ENCODE assay signal across 8 cellular contexts in genomic region chr1:21935393-21935804, GRCh38. TPM values are rescaled to one million over a fixed set of nuclear protein-coding genes. Genes with fewer than 3 reads are reported as not detected.
DNase-seq lines count a peak whose midpoint lies in the region; ATAC-seq and TF ChIP-seq lines count a peak whose summit lies in the region.

No MANE protein-coding gene starts in this region.

- H3K36me3 ChIP-seq in GM23248 (ENCODE audit: low read depth), result no peaks in the 10 kb centered on the region
- H3K36me3 ChIP-seq in gastroesophageal sphincter, result no peaks in the 10 kb centered on the region
- peaks cover 4% of the 10 kb centered on the region for H3K36me3 ChIP-seq in skeletal muscle satellite cell (ENCODE audit: insufficient read depth, low read length)

- no peaks in the 10 kb centered on the region for H3K9me2 ChIP-seq in GM23248 (ENCODE audit: insufficient read depth)

- no peak overlapping the region for H3K27ac Mint-ChIP-seq in activated B cell treated with CpG ODN at 0.5 μM for 24 hours

- H3K4me3 Mint-ChIP-seq in activated B cell treated with CpG ODN at 0.5 μM for 24 hours, result peak overlapping the region; percentile 24

- H3K27ac ChIP-seq in GM23248 (peak overlapping the region; percentile 100), gastroesophageal sphincter (peak overlapping the region; percentile 86 to 98 (median 96))

- H3K4me1 Mint-ChIP-seq in activated B cell treated with CpG ODN at 0.5 μM for 24 hours, result peaks cover 7% of the 10 kb centered on the region

- in situ Hi-C loops in GM23248 (cut with MboI), result no loop called here

- H4K20me1 ChIP-seq in GM23248 (ENCODE audit: insufficient read depth), result no peaks in the 10 kb centered on the region

- no peak for ATAC-seq in activated B cell treated with CpG ODN at 0.5 μM for 24 hours (ENCODE audit: low read depth)
- no peak for ATAC-seq in gastroesophageal sphincter
- ATAC-seq in GM19324 (IDR thresholded peaks at IDR 0.05; ENCODE audit: low FRiP score, unreplicated experiment), result no peak

- peak in 1 of 2 donors; percentile 7 for TF ChIP-seq POLR2A in gastroesophageal sphincter (IDR thresholded peaks at IDR 0.05)

- peaks cover 1% of the 10 kb centered on the region for H3K36me3 Mint-ChIP-seq in activated B cell treated with CpG ODN at 0.5 μM for 24 hours (ENCODE audit: low read depth)

- DNase-seq in GM23248, result peak; percentile 79
- DNase-seq in activated B cell treated with CpG ODN at 0.5 μM for 24 hours, result no peak
- no peak for DNase-seq in SHP77 treated with DMSO at 0.1 percent for 48 hours (lab: John Stamatoyannopoulos, UW)
- no peak for DNase-seq in GM19238 (ENCODE audit: insufficient read length, low spot score)
- DNase-seq in SW 1271 (lab: John Stamatoyannopoulos, UW), result no peak

- peaks cover 24% of the 10 kb centered on the region for H3K27me3 Mint-ChIP-seq in activated B cell treated with CpG ODN at 0.5 μM for 24 hours

- CTCF ChIA-PET in activated B cell treated with CpG ODN at 0.5 μM for 24 hours (lab: Charles Lee), result no interaction called here

- H3K9me3 Mint-ChIP-seq in activated B cell treated with CpG ODN at 0.5 μM for 24 hours, result no peaks in the 10 kb centered on the region

- H3K4me2 ChIP-seq in GM23248 (ENCODE audit: unreplicated experiment), result peak overlapping the region; percentile 99
- peak overlapping the region; percentile 87 for H3K4me2 ChIP-seq in skeletal muscle satellite cell (ENCODE audit: low read length)

- no peak for TF ChIP-seq CTCF in activated B cell treated with CpG ODN at 0.5 μM for 24 hours (IDR thresholded peaks at IDR 0.05)
- no peak for TF ChIP-seq CTCF in gastroesophageal sphincter (IDR thresholded peaks at IDR 0.05)

- no peaks in the 10 kb centered on the region for H3K27me3 ChIP-seq in GM23248 (replicated peaks; ENCODE audit: insufficient read depth)
- H3K27me3 ChIP-seq in gastroesophageal sphincter, result no peaks in the 10 kb centered on the region
- H3K27me3 ChIP-seq in skeletal muscle satellite cell (ENCODE audit: control insufficient read depth, insufficient read depth, low read length), result no peaks in the 10 kb centered on the region

- POLR2A ChIA-PET in activated B cell treated with CpG ODN at 0.5 μM for 24 hours (lab: Charles Lee), result no interaction called here

- peak overlapping the region; percentile 89 for H3K4me3 ChIP-seq in GM23248
- peak overlapping the region; percentile 68 to 89 for H3K4me3 ChIP-seq in gastroesophageal sphincter
- H3K4me3 ChIP-seq in skeletal muscle satellite cell (ENCODE audit: low read length), result peak overlapping the region; percentile 93

- H3K9me3 ChIP-seq in GM23248 (ENCODE audit: low read depth), result no peaks in the 10 kb centered on the region
- no peaks in the 10 kb centered on the region for H3K9me3 ChIP-seq in gastroesophageal sphincter
- no peaks in the 10 kb centered on the region for H3K9me3 ChIP-seq in skeletal muscle satellite cell (replicated peaks; ENCODE audit: low read length)

- no peak overlapping the region for H2AFZ ChIP-seq in GM23248

- peaks cover 74% of the 10 kb centered on the region for H3K4me1 ChIP-seq in GM23248 (ENCODE audit: insufficient read depth)
- peaks cover 22 to 90% (median 69%) of the 10 kb centered on the region in 3 donors for H3K4me1 ChIP-seq in gastroesophageal sphincter
- H3K4me1 ChIP-seq in skeletal muscle satellite cell (ENCODE audit: control insufficient read depth, insufficient read depth, low read length), result peaks cover 80% of the 10 kb centered on the region

- peaks cover 77% of the 10 kb centered on the region for H3F3A ChIP-seq in GM23248 (ENCODE audit: insufficient read depth)

- peak overlapping the region; percentile 100 for H3K9ac ChIP-seq in GM23248
- peak overlapping the region; percentile 87 for H3K9ac ChIP-seq in skeletal muscle satellite cell (ENCODE audit: low read depth, low read length)

- intact Hi-C loops in activated B cell treated with CpG ODN at 0.5 μM for 24 hours (cut with micrococcal nuclease), result loop anchor here (10.0 kb wide), 1 partner anchor 121 kb away; the partner anchor contains the start of gene LDLRAD2

- no peak for TF ChIP-seq EP300 in gastroesophageal sphincter (IDR thresholded peaks at IDR 0.05)

- peaks cover 52% of the 10 kb centered on the region for H3K79me2 ChIP-seq in GM23248 (ENCODE audit: insufficient read depth)

- 1 to 2% methylated on average over 10 of the region's 10 CpGs for WGBS in GM23248 (ENCODE audit: low coverage in 1 of 2, low lambda C conversion rate in 2 of 2, missing lambda C conversion rate in 2 of 2), 2 experiments
- 10 to 25% methylated on average over 3 to 9 of the region's 10 CpGs for WGBS in gastroesophageal sphincter (ENCODE audit: low coverage in 1 of 2), 2 donors

RNA-seq across cellular contexts. Expression of gene HSPG2, which starts 1.7 kb away (rescaled TPM):
- total RNA-seq in GM23248 (2014; rRNA removed; shearing (Covaris generic)), result 407 and 458 TPM in 2 replicates
- polyA plus RNA-seq in GM23248 (2016; fragmentation: Nextera tagmentation; extraction: Ambion mirVana), result 123 and 126 TPM in 2 replicates
- total RNA-seq in activated B cell treated with CpG ODN at 0.5 μM for 24 hours (1.2 and 1.7 TPM in 2 replicates), gastroesophageal sphincter (1,000 to 10,000 TPM in 1 of 4 donors, 100 to 1,000 TPM in 3; 311 to 1,021 (median 351) TPM)
- total RNA-seq in skeletal muscle satellite cell (2012; rRNA removed), result 149 and 214 TPM in 2 replicates

RNA-seq across cellular contexts. Expression of gene CELA3B, which starts 41.4 kb away (rescaled TPM):
- not detected in 2 replicates for total RNA-seq in GM23248 (2014; rRNA removed; shearing (Covaris generic))
- not detected in 2 replicates for polyA plus RNA-seq in GM23248 (2016; fragmentation: Nextera tagmentation; extraction: Ambion mirVana)
- total RNA-seq in activated B cell treated with CpG ODN at 0.5 μM for 24 hours (not detected in 2 replicates), gastroesophageal sphincter (not detected)
- total RNA-seq in skeletal muscle satellite cell (2012; rRNA removed), result not detected in 2 replicates

Comparison
In these comparisons a context has a peak if more than half of its experiments do, and no peak if none do; other contexts are left out.
1. RNA of gene HSPG2, which starts 1.7 kb away (total RNA-seq): 407 to 458 TPM in GM23248 and 311 to 1,021 TPM in gastroesophageal sphincter; 1.2 to 1.7 TPM in activated B cell treated with CpG ODN at 0.5 μM for 24 hours; every median in the first group is over 100 times any median in the second.
2. Peak in every context shown above with its lines, with median percentiles within 50 percentile points of each other: H3K4me3 ChIP-seq.